In the genomic region with DNA sequence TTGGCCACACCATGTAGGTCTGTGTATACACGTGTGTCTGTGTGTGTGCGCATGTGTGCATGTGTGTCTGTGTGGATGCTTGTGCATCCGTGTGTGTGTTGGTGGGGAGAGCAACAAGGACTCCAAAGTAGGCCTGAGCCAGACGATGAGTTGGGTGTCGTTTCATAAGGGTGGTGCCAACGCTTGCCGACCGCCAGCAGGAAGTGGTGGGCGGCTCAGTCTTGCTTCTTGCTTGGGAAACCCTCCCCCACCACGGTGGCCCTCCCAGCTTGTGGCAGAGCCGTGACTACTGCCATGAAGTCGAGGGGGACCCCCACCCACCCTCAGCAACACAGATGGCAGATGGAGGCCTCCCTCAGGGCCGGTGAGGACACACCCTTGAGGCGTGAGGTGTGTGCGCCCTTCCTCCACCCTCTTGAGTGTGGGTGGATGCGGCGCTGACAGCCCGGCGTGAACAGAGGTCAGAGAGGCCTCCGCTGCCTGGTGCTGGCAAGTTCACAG, we compare ENCODE assay signal across 8 cellular contexts. TPM values are rescaled to one million over a fixed set of nuclear protein-coding genes. Genes with fewer than 3 reads are reported as not detected.
DNase-seq lines count a peak whose midpoint lies in the region; ATAC-seq lines count a peak whose summit lies in the region.

No MANE protein-coding gene starts in this region.

- intact Hi-C loops in Right ventricle myocardium superior (cut with DNase I): no loop called here
- intact Hi-C loops in cardiac septum (cut with DNase I): no loop called here

- peak; percentile 59 for DNase-seq in Right ventricle myocardium superior
- DNase-seq in cardiac septum (ENCODE audit: low spot score): no peak
- peak; percentile 94 for DNase-seq in activated gamma-delta T cell treated with Interleukin-2 at 50 U/mL for 16 hours
- peak; percentile 65 for DNase-seq in stimulated activated CD4-positive, alpha-beta T cell treated with anti-CD3 and anti-CD28 coated beads, Interleukin-15, amount 100 ng/mL, for 1 hour (ENCODE audit: low read depth in 1 of 2, low spot score in 1 of 2)
- DNase-seq in NCI-H1417 (lab: John Stamatoyannopoulos, UW): no peak
- DNase-seq in germinal center (ENCODE audit: low spot score): no peak
- no peak for DNase-seq in NAMALWA (ENCODE audit: low spot score)
- no peak for DNase-seq in NCI-H446 (lab: John Stamatoyannopoulos, UW)

- peak; percentile 75 for ATAC-seq in Right ventricle myocardium superior (ENCODE audit: poor library complexity)

RNA-seq across cellular contexts. Expression of a gene that starts 17.5 kb away (rescaled TPM):
- 2.0 TPM for total RNA-seq in Right ventricle myocardium superior
- total RNA-seq in cardiac septum: 1.9 TPM

RNA-seq across cellular contexts. Expression of a gene that starts 53.4 kb away (rescaled TPM):
- total RNA-seq in Right ventricle myocardium superior: 0.48 TPM
- not detected for total RNA-seq in cardiac septum

Comparison
In these comparisons a context has a peak if more than half of its experiments do, and no peak if none do; other contexts are left out.
1. DNase-seq: peak in Right ventricle myocardium superior (single experiment), activated gamma-delta T cell treated with Interleukin-2 at 50 U/mL for 16 hours (single experiment) and stimulated activated CD4-positive, alpha-beta T cell treated with anti-CD3 and anti-CD28 coated beads, Interleukin-15, amount 100 ng/mL, for 1 hour (2 of 2); none in cardiac septum (single experiment), NCI-H1417 (0 of 3), germinal center (single experiment), NAMALWA (single experiment) and NCI-H446 (0 of 2).